ENCODE assay signal across 17 cellular contexts in the genomic region with DNA sequence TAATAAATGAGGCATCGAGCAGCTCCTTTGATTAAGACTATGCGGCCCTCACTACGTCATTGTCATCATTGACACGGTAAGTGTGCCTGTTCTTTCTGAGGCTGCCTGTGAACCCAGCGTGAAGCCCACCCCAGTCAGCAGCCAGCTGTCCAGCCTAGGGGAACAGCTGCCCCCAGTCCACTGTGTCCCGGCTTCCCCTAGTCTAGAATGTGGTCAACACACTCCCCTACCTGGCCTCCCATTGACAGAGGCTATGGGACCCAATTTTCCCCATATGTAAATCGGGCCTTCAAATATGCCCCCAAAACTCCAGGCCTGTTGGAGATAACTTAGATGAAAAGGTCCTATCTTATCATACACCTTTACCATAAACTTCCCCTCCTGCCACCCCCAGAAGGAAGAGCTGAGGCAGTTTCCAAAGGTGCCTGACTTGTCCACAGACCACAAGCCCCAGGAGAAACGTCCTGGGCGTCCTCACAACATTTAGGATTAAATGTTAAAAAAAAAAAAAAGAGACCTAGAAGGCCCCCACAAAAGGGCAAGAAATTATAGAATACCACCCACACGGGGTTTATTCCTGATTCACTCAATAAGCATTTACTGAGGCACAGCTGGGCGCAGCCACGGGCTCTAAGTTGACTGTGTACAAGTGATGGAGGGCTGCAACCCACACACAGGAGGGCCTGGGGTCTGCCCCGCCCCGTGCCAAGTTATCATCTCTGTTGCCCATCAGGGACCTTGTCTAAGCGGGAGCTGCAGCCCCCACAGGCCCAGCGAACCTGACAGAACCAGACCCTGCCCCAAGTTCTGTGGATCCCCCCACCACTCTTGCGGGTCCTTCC.
A peak's percentile ranks its signal among the peaks of the same experiment; 100 is the strongest.
DNase-seq lines count a peak whose midpoint lies in the region; ATAC-seq lines count a peak whose summit lies in the region.
"Had no signal": no experiment of that assay in that cellular context is flagged by ENCODE, and none has a peak within 500 bp of the region (broad histone marks: within the 10 kb centered on the region; RNA-seq: fewer than 3 reads in every experiment).

No MANE protein-coding gene starts in this region.

- no peak overlapping the region for H3K27ac ChIP-seq in BLaER1
- H3K27ac ChIP-seq in CD4-positive, CD25-positive, alpha-beta regulatory T cell (ENCODE audit: insufficient read depth, low read length, poor library complexity, severe bottlenecking) = peak overlapping the region; percentile 38
- H3K27ac ChIP-seq: breast epithelium, epithelial cell of prostate, ovary, transverse colon had no signal

- H3K4me2 ChIP-seq in BLaER1 = peak overlapping the region; percentile 86

- H3K4me1 Mint-ChIP-seq in CD4-positive, CD25-positive, alpha-beta regulatory T cell = peaks cover 0 to 65% (median 24%) of the 10 kb centered on the region in 4 donors
- H3K4me1 Mint-ChIP-seq in activated T-cell treated with anti-CD3 and anti-CD28 coated beads, Interleukin-2, amount 50 U/mL, for 72 hours (ENCODE audit: low read depth) = peaks cover 72% of the 10 kb centered on the region

- no peak for DNase-seq in CD4-positive, CD25-positive, alpha-beta regulatory T cell
- DNase-seq in activated T-cell treated with anti-CD3 and anti-CD28 coated beads, Interleukin-2, amount 50 U/mL, for 72 hours = peak in 1 of 2 donors; percentile 44
- no peak for DNase-seq in HPDE6-E6E7 (ENCODE audit: extremely low spot score)
- DNase-seq: C1 segment of cervical spinal cord; dermis blood vessel endothelial cell; HFFc6; midbrain; NCI-H1436; stimulated activated CD4-positive, alpha-beta T cell treated with anti-CD3 and anti-CD28 coated beads, Interleukin-2, amount 100 ng/mL, for 48 hours; transverse colon had no signal

- H3K27me3 ChIP-seq in BLaER1 (no peaks in the 10 kb centered on the region), neuron (ENCODE audit: insufficient read depth, low read length) (peaks cover 5% of the 10 kb centered on the region)
- no peaks in the 10 kb centered on the region for H3K27me3 ChIP-seq in CD4-positive, CD25-positive, alpha-beta regulatory T cell (ENCODE audit: control insufficient read depth, insufficient read depth, low read length)
- H3K27me3 ChIP-seq: ovary, transverse colon had no signal

- H3K9ac ChIP-seq in BLaER1 = no peak overlapping the region

- peak overlapping the region in 2 of 4 donors; percentile 27 to 29 for H3K4me3 Mint-ChIP-seq in CD4-positive, CD25-positive, alpha-beta regulatory T cell
- H3K4me3 Mint-ChIP-seq in activated T-cell treated with anti-CD3 and anti-CD28 coated beads, Interleukin-2, amount 50 U/mL, for 72 hours = no peak overlapping the region
- H3K4me3 Mint-ChIP-seq: HFFc6 had no signal

- H4K20me1 ChIP-seq in BLaER1 = no peaks in the 10 kb centered on the region

- ATAC-seq in CD4-positive, CD25-positive, alpha-beta regulatory T cell (ENCODE audit: low read depth in 2 of 2) = no peak
- ATAC-seq in activated T-cell treated with anti-CD3 and anti-CD28 coated beads, Interleukin-2, amount 50 U/mL, for 72 hours (replicated peaks in 1 of 2) = no peak
- ATAC-seq in HG02763 (IDR thresholded peaks at IDR 0.05; ENCODE audit: unreplicated experiment) = no peak
- ATAC-seq in GM19463 (IDR thresholded peaks at IDR 0.05; ENCODE audit: unreplicated experiment) = no peak

- no peak overlapping the region for H2AFZ ChIP-seq in neuron (ENCODE audit: low read depth, low read length)

- peaks cover 4% of the 10 kb centered on the region for H3K27me3 Mint-ChIP-seq in CD4-positive, CD25-positive, alpha-beta regulatory T cell
- no peaks in the 10 kb centered on the region for H3K27me3 Mint-ChIP-seq in activated T-cell treated with anti-CD3 and anti-CD28 coated beads, Interleukin-2, amount 50 U/mL, for 72 hours (ENCODE audit: low read depth)

- H3K4me3 ChIP-seq in BLaER1 (no peak overlapping the region), neuron (ENCODE audit: low read length) (peak overlapping the region; percentile 32)
- no peak overlapping the region for H3K4me3 ChIP-seq in CD4-positive, CD25-positive, alpha-beta regulatory T cell (ENCODE audit: low read depth, low read length)
- H3K4me3 ChIP-seq: breast epithelium, ovary, transverse colon had no signal

- H3K4me1 ChIP-seq in BLaER1 = peaks cover 79% of the 10 kb centered on the region
- peaks cover 29% of the 10 kb centered on the region for H3K4me1 ChIP-seq in CD4-positive, CD25-positive, alpha-beta regulatory T cell (ENCODE audit: control insufficient read depth, insufficient read depth, low read length, poor library complexity, severe bottlenecking)
- peaks cover 23% of the 10 kb centered on the region for H3K4me1 ChIP-seq in neuron (ENCODE audit: insufficient read depth, low read length)
- H3K4me1 ChIP-seq: breast epithelium, transverse colon had no signal

- H3K27ac Mint-ChIP-seq in CD4-positive, CD25-positive, alpha-beta regulatory T cell = peak overlapping the region; percentile 59 to 87 (median 76)
- H3K27ac Mint-ChIP-seq in activated T-cell treated with anti-CD3 and anti-CD28 coated beads, Interleukin-2, amount 50 U/mL, for 72 hours = peak overlapping the region; percentile 29
- H3K27ac Mint-ChIP-seq: HFFc6 had no signal

- H3K9me3 Mint-ChIP-seq in CD4-positive, CD25-positive, alpha-beta regulatory T cell = no peaks in the 10 kb centered on the region
- no peaks in the 10 kb centered on the region for H3K9me3 Mint-ChIP-seq in activated T-cell treated with anti-CD3 and anti-CD28 coated beads, Interleukin-2, amount 50 U/mL, for 72 hours
- H3K9me3 Mint-ChIP-seq: HFFc6 had no signal

- H3K36me3 Mint-ChIP-seq in CD4-positive, CD25-positive, alpha-beta regulatory T cell = no peaks in the 10 kb centered on the region
- H3K36me3 Mint-ChIP-seq in activated T-cell treated with anti-CD3 and anti-CD28 coated beads, Interleukin-2, amount 50 U/mL, for 72 hours (ENCODE audit: insufficient read depth in 2 of 2) = peaks cover 1 to 4% of the 10 kb centered on the region in 2 donors

- no peaks in the 10 kb centered on the region for H3K36me3 ChIP-seq in BLaER1
- no peaks in the 10 kb centered on the region for H3K36me3 ChIP-seq in CD4-positive, CD25-positive, alpha-beta regulatory T cell (ENCODE audit: control insufficient read depth, insufficient read depth, low read length)
- no peaks in the 10 kb centered on the region for H3K36me3 ChIP-seq in neuron (ENCODE audit: insufficient read depth, low read length)
- H3K36me3 ChIP-seq: breast epithelium, ovary, transverse colon had no signal

- H3K9me3 ChIP-seq in BLaER1 (no peaks in the 10 kb centered on the region), neuron (ENCODE audit: low read length) (peaks cover 2% of the 10 kb centered on the region)
- no peaks in the 10 kb centered on the region for H3K9me3 ChIP-seq in CD4-positive, CD25-positive, alpha-beta regulatory T cell (ENCODE audit: control insufficient read depth in 2 of 2, low read length in 2 of 2)
- H3K9me3 ChIP-seq: breast epithelium, ovary, transverse colon had no signal
